Comparison of ENCODE assay signal across 17 cellular contexts in the genomic region with DNA sequence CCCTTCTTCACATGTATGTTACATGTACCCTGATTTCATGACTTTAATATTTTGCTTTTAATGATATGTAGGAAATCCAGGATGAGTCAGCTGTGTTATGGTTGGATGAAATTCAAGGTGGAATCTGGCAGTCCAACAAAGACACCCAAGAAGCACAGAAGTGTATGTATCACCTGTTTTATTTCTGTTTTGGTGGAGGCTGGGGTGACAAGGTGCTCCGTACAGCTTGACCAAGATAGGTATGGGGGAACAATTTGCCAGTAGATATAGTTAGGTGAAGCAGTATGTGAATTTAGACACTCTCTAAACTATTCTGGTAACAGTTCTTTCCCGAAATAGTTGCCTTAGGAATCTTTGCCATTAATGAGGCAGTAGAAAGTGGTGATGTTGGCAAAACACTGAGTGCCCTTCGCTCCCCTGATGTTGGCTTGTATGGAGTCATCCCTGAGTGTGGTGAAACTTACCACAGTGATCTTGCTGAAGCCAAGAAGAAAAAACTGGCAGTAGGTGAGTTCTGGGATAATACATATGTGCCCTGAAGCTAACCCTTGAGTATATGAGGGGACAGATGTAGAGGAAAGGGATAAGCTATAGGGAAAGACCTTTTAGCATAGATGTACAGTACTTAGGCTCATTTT.
A peak's percentile ranks its signal among the peaks of the same experiment; 100 is the strongest.
DNase-seq lines count a peak whose midpoint lies in the region; ATAC-seq and TF ChIP-seq lines count a peak whose summit lies in the region.
"Had no signal": no experiment of that assay in that cellular context is flagged by ENCODE, and none has a peak within 500 bp of the region (broad histone marks: within the 10 kb centered on the region; RNA-seq: fewer than 3 reads in every experiment).

No MANE protein-coding gene starts in this region.

- no peak for TF ChIP-seq EP300 in stomach (IDR thresholded peaks at IDR 0.05)

- H3K27ac Mint-ChIP-seq in HFFc6 = peak overlapping the region; percentile 83
- H3K27ac Mint-ChIP-seq in stimulated activated effector memory CD8-positive, alpha-beta T cell treated with anti-CD3 and anti-CD28 coated beads, Interleukin-12 subunit alpha, Interleukin-12 subunit beta, amount 100 ng/mL, for 72 hours = peak overlapping the region; percentile 4

- no peaks in the 10 kb centered on the region for H3K9me3 ChIP-seq in stomach
- H3K9me3 ChIP-seq: esophagus squamous epithelium, HAP-1 had no signal

- H3K27me3 Mint-ChIP-seq in HFFc6 (ENCODE audit: insufficient read depth) = peaks cover 3% of the 10 kb centered on the region; the same call in 1 of the 2 replicates
- H3K27me3 Mint-ChIP-seq: CD4-positive, alpha-beta memory T cell; stimulated activated memory B cell treated with anti-CD40 and anti-IgM and Interleukin-4, amounts not matched to agents 10 μg/mL and 1 μg/mL and 100 μg/mL, for 72 hours had no signal

- TF ChIP-seq POLR2A in stomach (IDR thresholded peaks at IDR 0.05) = no peak

- intact Hi-C loops in stomach (cut with DNase I; ENCODE audit: low total_unique reads) = no loop called here

- ATAC-seq in stimulated activated effector memory CD8-positive, alpha-beta T cell treated with anti-CD3 and anti-CD28 coated beads, Interleukin-12 subunit alpha, Interleukin-12 subunit beta, amount 100 ng/mL, for 72 hours = no peak
- ATAC-seq in HG02763 (IDR thresholded peaks at IDR 0.05; ENCODE audit: unreplicated experiment) = no peak
- ATAC-seq: stimulated activated memory B cell treated with anti-CD40 and anti-IgM and Interleukin-4, amounts not matched to agents 10 μg/mL and 1 μg/mL and 100 μg/mL, for 72 hours had no signal

- peaks cover 8 to 35% (median 16%) of the 10 kb centered on the region in 4 donors for H3K4me1 ChIP-seq in stomach
- H3K4me1 ChIP-seq: HAP-1 had no signal

- in situ Hi-C loops in astrocyte of the cerebellum (cut with HindIII; ENCODE audit: low sequenced_read_pairs) = no loop called here

- no peak overlapping the region for H3K4me3 ChIP-seq in astrocyte of the cerebellum (ENCODE audit: low read depth, low read length)
- H3K4me3 ChIP-seq in fibroblast of the aortic adventitia (ENCODE audit: low read depth, low read length) = no peak overlapping the region
- H3K4me3 ChIP-seq in stomach = no peak overlapping the region
- H3K4me3 ChIP-seq: esophagus squamous epithelium, HAP-1 had no signal

- no peak for DNase-seq in HFFc6
- DNase-seq in astrocyte of the cerebellum (ENCODE audit: low read depth) = peak; percentile 49
- DNase-seq in fibroblast of the aortic adventitia (ENCODE audit: low read depth) = peak; percentile 66
- no peak for DNase-seq in stimulated activated effector memory CD8-positive, alpha-beta T cell treated with anti-CD3 and anti-CD28 coated beads, Interleukin-12 subunit alpha, Interleukin-12 subunit beta, amount 100 ng/mL, for 72 hours (ENCODE audit: low spot score in 2 of 2)
- no peak for DNase-seq in stomach
- no peak for DNase-seq in DMS153 (lab: John Stamatoyannopoulos, UW)
- DNase-seq: activated naive CD4-positive, alpha-beta T cell; CD4-positive, alpha-beta memory T cell; central memory CD4-positive, alpha-beta T cell; esophagus squamous epithelium; MM.1S; NCI-H2081; NCI-H82; stimulated activated CD4-positive, alpha-beta T cell treated with anti-CD3 and anti-CD28 coated beads, Interleukin-4, amount 100 ng/mL, for 24 hours had no signal

- H3K36me3 Mint-ChIP-seq in HFFc6 (ENCODE audit: low read depth) = peaks cover 37% of the 10 kb centered on the region
- H3K36me3 Mint-ChIP-seq in stimulated activated effector memory CD8-positive, alpha-beta T cell treated with anti-CD3 and anti-CD28 coated beads, Interleukin-12 subunit alpha, Interleukin-12 subunit beta, amount 100 ng/mL, for 72 hours = peaks cover 95% of the 10 kb centered on the region

- H3K4me3 Mint-ChIP-seq in HFFc6 = peak overlapping the region; percentile 5
- no peak overlapping the region for H3K4me3 Mint-ChIP-seq in stimulated activated effector memory CD8-positive, alpha-beta T cell treated with anti-CD3 and anti-CD28 coated beads, Interleukin-12 subunit alpha, Interleukin-12 subunit beta, amount 100 ng/mL, for 72 hours
- H3K4me3 Mint-ChIP-seq: stimulated activated memory B cell treated with anti-CD40 and anti-IgM and Interleukin-4, amounts not matched to agents 10 μg/mL and 1 μg/mL and 100 μg/mL, for 72 hours had no signal

- H3K27me3 ChIP-seq in stomach = no peaks in the 10 kb centered on the region
- H3K27me3 ChIP-seq: esophagus squamous epithelium had no signal

- H3K27ac ChIP-seq in stomach = peak overlapping the region in 1 of 5 donors; percentile 36
- H3K27ac ChIP-seq: esophagus squamous epithelium had no signal

- peaks cover 47% of the 10 kb centered on the region for H3K4me1 Mint-ChIP-seq in HFFc6 (ENCODE audit: low read depth)
- peaks cover 45% of the 10 kb centered on the region for H3K4me1 Mint-ChIP-seq in stimulated activated effector memory CD8-positive, alpha-beta T cell treated with anti-CD3 and anti-CD28 coated beads, Interleukin-12 subunit alpha, Interleukin-12 subunit beta, amount 100 ng/mL, for 72 hours

- H3K36me3 ChIP-seq in stomach = peaks cover 38 to 87% (median 71%) of the 10 kb centered on the region in 4 donors

- TF ChIP-seq CTCF in HFFc6 (IDR thresholded peaks at IDR 0.05) = peak; percentile 33; the same call in 1 of the 2 replicates
- TF ChIP-seq CTCF in astrocyte of the cerebellum (IDR thresholded peaks at IDR 0.05; ENCODE audit: low read depth, low read length, missing control alignments) = no peak
- no peak for TF ChIP-seq CTCF in fibroblast of the aortic adventitia (IDR thresholded peaks at IDR 0.05; ENCODE audit: insufficient read depth, low read length)
- no peak for TF ChIP-seq CTCF in stomach (IDR thresholded peaks at IDR 0.05)

- 63 to 93% (median 78%) methylated on average over 3 of the region's 3 CpGs for WGBS in stomach, 5 donors

- no peaks in the 10 kb centered on the region for H3K9me3 Mint-ChIP-seq in HFFc6
- H3K9me3 Mint-ChIP-seq in stimulated activated effector memory CD8-positive, alpha-beta T cell treated with anti-CD3 and anti-CD28 coated beads, Interleukin-12 subunit alpha, Interleukin-12 subunit beta, amount 100 ng/mL, for 72 hours = no peaks in the 10 kb centered on the region
- H3K9me3 Mint-ChIP-seq: CD4-positive, alpha-beta memory T cell; stimulated activated memory B cell treated with anti-CD40 and anti-IgM and Interleukin-4, amounts not matched to agents 10 μg/mL and 1 μg/mL and 100 μg/mL, for 72 hours had no signal

Comparison
In these comparisons a context has a peak if more than half of its experiments do, and no peak if none do; other contexts are left out.
1. DNase-seq: peak in astrocyte of the cerebellum (single experiment) and fibroblast of the aortic adventitia (single experiment); none in HFFc6 (single experiment), stimulated activated effector memory CD8-positive, alpha-beta T cell treated with anti-CD3 and anti-CD28 coated beads, Interleukin-12 subunit alpha, Interleukin-12 subunit beta, amount 100 ng/mL, for 72 hours (0 of 2), stomach (single experiment) and DMS153 (single experiment).